18 cellular contexts compared by ENCODE assay signal in the genomic region with DNA sequence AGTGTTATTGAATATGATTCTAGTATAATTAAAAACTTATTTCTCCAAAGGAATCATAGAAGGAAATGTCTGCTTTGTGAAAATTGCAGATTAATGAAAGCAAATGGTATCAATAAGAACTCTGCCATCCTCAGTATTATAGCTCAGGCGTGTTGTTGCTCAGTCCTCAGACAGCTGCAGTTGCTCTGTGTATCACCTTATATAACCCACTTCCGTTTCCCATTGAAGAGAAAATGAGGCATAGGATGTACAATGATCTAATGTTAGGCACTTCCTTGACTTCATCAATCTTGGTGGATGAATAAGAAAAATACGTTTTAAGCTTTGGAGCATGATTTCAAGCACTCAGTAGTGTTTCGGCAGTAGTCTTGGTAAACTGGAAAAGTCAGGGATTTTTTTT. TPM values are rescaled to one million over a fixed set of nuclear protein-coding genes. Genes with fewer than 3 reads are reported as not detected.
DNase-seq lines count a peak whose midpoint lies in the region; ATAC-seq, FAIRE-seq and TF ChIP-seq lines count a peak whose summit lies in the region.
"Had no signal": no experiment of that assay in that cellular context is flagged by ENCODE, and none has a peak within 500 bp of the region (broad histone marks: within the 10 kb centered on the region; RNA-seq: fewer than 3 reads in every experiment).

No MANE protein-coding gene starts in this region.

- no peak overlapping the region for H3K4me2 ChIP-seq in keratinocyte (ENCODE audit: control insufficient read depth, extremely low read depth, insufficient read depth, low read depth, low read length)

- DNase-seq in activated CD4-positive, alpha-beta T cell treated with anti-CD3 and anti-CD28 coated beads, Interleukin-2, amount 10 ng/mL, durations not matched to agents 24 days and 14 days: peak; percentile 61
- no peak for DNase-seq in activated CD4-positive, alpha-beta T cell treated with anti-CD3 and anti-CD28 coated beads, Interleukin-2, amount 50 U/mL, for 4 hours
- DNase-seq in Jurkat, Clone E6-1 (ENCODE audit: low read depth, low spot score): peak; percentile 82
- DNase-seq in activated T-helper 1 cell treated with anti-CD3 and anti-CD28 coated beads, Interleukin-12 subunit alpha, Interleukin-12 subunit beta, Interleukin-2, Interleukin-4 antibody, amounts not matched to agents 30 ng/mL and 10 ng/mL and 1 ng/mL, durations not matched to agents 14 hours and 24 hours and 36 hours (ENCODE audit: low spot score): no peak
- DNase-seq in keratinocyte (ENCODE audit: low read depth, low spot score) (no peak), endothelial cell (ENCODE audit: low spot score) (no peak), pons (ENCODE audit: low spot score) (no peak)
- DNase-seq: DMS 273 treated with DMSO at 0.1 percent for 48 hours, foreskin fibroblast, NCI-H1092 treated with DMSO at 0.1 percent for 48 hours, NCI-H2081 treated with DMSO at 0.1 percent for 48 hours, NCI-H526, OCI-M1, SHP77 treated with DMSO at 0.1 percent for 48 hours, spleen had no signal

- intact Hi-C loops in activated CD4-positive, alpha-beta T cell treated with anti-CD3 and anti-CD28 coated beads, Interleukin-2, amount 10 ng/mL, durations not matched to agents 24 days and 14 days (cut with micrococcal nuclease): loop anchor here (2.0 kb wide), 1 partner anchor 13 kb away; a partner anchor contains a TSS
- intact Hi-C loops in activated T-helper 1 cell treated with anti-CD3 and anti-CD28 coated beads, Interleukin-12 subunit alpha, Interleukin-12 subunit beta, Interleukin-2, Interleukin-4 antibody, amounts not matched to agents 30 ng/mL and 10 ng/mL and 1 ng/mL, durations not matched to agents 14 hours and 24 hours and 36 hours (cut with micrococcal nuclease): no loop called here

- no peaks in the 10 kb centered on the region for H3K36me3 ChIP-seq in keratinocyte (ENCODE audit: control insufficient read depth in 2 of 2, extremely low read depth in 1 of 2, insufficient read depth in 2 of 2, low read length in 2 of 2)

- peaks cover 22% of the 10 kb centered on the region for H3K4me1 ChIP-seq in keratinocyte (ENCODE audit: control insufficient read depth, extremely low read depth, insufficient read depth, low read length)

- no peaks in the 10 kb centered on the region for H3K9me3 ChIP-seq in keratinocyte (ENCODE audit: control insufficient read depth, low read depth, low read length)
- H3K9me3 ChIP-seq: spleen had no signal

- no peaks in the 10 kb centered on the region for H3K79me2 ChIP-seq in keratinocyte (ENCODE audit: control insufficient read depth, insufficient read depth, low read length)

- peak overlapping the region; percentile 74 for H3K27ac Mint-ChIP-seq in activated CD4-positive, alpha-beta T cell treated with anti-CD3 and anti-CD28 coated beads, Interleukin-2, amount 10 ng/mL, durations not matched to agents 24 days and 14 days
- peak overlapping the region; percentile 86 for H3K27ac Mint-ChIP-seq in activated T-helper 1 cell treated with anti-CD3 and anti-CD28 coated beads, Interleukin-12 subunit alpha, Interleukin-12 subunit beta, Interleukin-2, Interleukin-4 antibody, amounts not matched to agents 30 ng/mL and 10 ng/mL and 1 ng/mL, durations not matched to agents 14 hours and 24 hours and 36 hours
- H3K27ac Mint-ChIP-seq in endothelial cell (ENCODE audit: unreplicated experiment): no peak overlapping the region

- H2AFZ ChIP-seq in keratinocyte (ENCODE audit: control insufficient read depth, low read length): no peak overlapping the region

- ATAC-seq in HG02852 (IDR thresholded peaks at IDR 0.05; ENCODE audit: unreplicated experiment): no peak

- FAIRE-seq in keratinocyte (lab: Jason Lieb, UNC): peak; percentile 39
- FAIRE-seq: colon, GM12892 had no signal

- no peaks in the 10 kb centered on the region for H3K9me3 Mint-ChIP-seq in activated CD4-positive, alpha-beta T cell treated with anti-CD3 and anti-CD28 coated beads, Interleukin-2, amount 10 ng/mL, durations not matched to agents 24 days and 14 days
- no peaks in the 10 kb centered on the region for H3K9me3 Mint-ChIP-seq in activated T-helper 1 cell treated with anti-CD3 and anti-CD28 coated beads, Interleukin-12 subunit alpha, Interleukin-12 subunit beta, Interleukin-2, Interleukin-4 antibody, amounts not matched to agents 30 ng/mL and 10 ng/mL and 1 ng/mL, durations not matched to agents 14 hours and 24 hours and 36 hours
- H3K9me3 Mint-ChIP-seq in endothelial cell (ENCODE audit: unreplicated experiment): no peaks in the 10 kb centered on the region

- H3K4me3 ChIP-seq in Jurkat, Clone E6-1 (ENCODE audit: low read length): no peak overlapping the region
- H3K4me3 ChIP-seq in keratinocyte (ENCODE audit: control insufficient read depth in 2 of 3, extremely low read depth in 1 of 3, insufficient read depth in 2 of 3, low read depth in 1 of 3, low read length in 3 of 3): no peak overlapping the region
- H3K4me3 ChIP-seq: spleen had no signal

- no peak overlapping the region for H3K27ac ChIP-seq in keratinocyte (ENCODE audit: control insufficient read depth, insufficient read depth, low read length)

- TF ChIP-seq CTCF in keratinocyte (optimal IDR thresholded peaks at IDR 0.05 in 1 of 3, IDR thresholded peaks at IDR 0.05 in 1 of 3, conservative IDR thresholded peaks at IDR 0.05 in 1 of 3; ENCODE audit: extremely low read depth in 1 of 3, insufficient read depth in 2 of 3, low read length in 3 of 3): no peak
- no peak for TF ChIP-seq CTCF in endothelial cell (IDR thresholded peaks at IDR 0.05; ENCODE audit: unreplicated experiment)

- no peaks in the 10 kb centered on the region for H4K20me1 ChIP-seq in keratinocyte (ENCODE audit: control insufficient read depth, extremely low read depth, insufficient read depth, low read length)

- dilution Hi-C loops in keratinocyte (cut with MboI; ENCODE audit: extremely low pct_ligation_motif_present, low sequenced_read_pairs): no loop called here

- no peak overlapping the region for H3K9ac ChIP-seq in keratinocyte (ENCODE audit: control insufficient read depth, extremely low read depth, insufficient read depth, low read length)

- peaks cover 32% of the 10 kb centered on the region for H3K36me3 Mint-ChIP-seq in activated CD4-positive, alpha-beta T cell treated with anti-CD3 and anti-CD28 coated beads, Interleukin-2, amount 10 ng/mL, durations not matched to agents 24 days and 14 days (ENCODE audit: low read depth)
- peaks cover 21% of the 10 kb centered on the region for H3K36me3 Mint-ChIP-seq in activated T-helper 1 cell treated with anti-CD3 and anti-CD28 coated beads, Interleukin-12 subunit alpha, Interleukin-12 subunit beta, Interleukin-2, Interleukin-4 antibody, amounts not matched to agents 30 ng/mL and 10 ng/mL and 1 ng/mL, durations not matched to agents 14 hours and 24 hours and 36 hours (ENCODE audit: low read depth)
- peaks cover 24% of the 10 kb centered on the region for H3K36me3 Mint-ChIP-seq in endothelial cell (ENCODE audit: low read depth, unreplicated experiment)

- no peaks in the 10 kb centered on the region for H3K27me3 Mint-ChIP-seq in activated CD4-positive, alpha-beta T cell treated with anti-CD3 and anti-CD28 coated beads, Interleukin-2, amount 10 ng/mL, durations not matched to agents 24 days and 14 days
- H3K27me3 Mint-ChIP-seq in activated T-helper 1 cell treated with anti-CD3 and anti-CD28 coated beads, Interleukin-12 subunit alpha, Interleukin-12 subunit beta, Interleukin-2, Interleukin-4 antibody, amounts not matched to agents 30 ng/mL and 10 ng/mL and 1 ng/mL, durations not matched to agents 14 hours and 24 hours and 36 hours (ENCODE audit: insufficient read depth): no peaks in the 10 kb centered on the region
- H3K27me3 Mint-ChIP-seq in endothelial cell (ENCODE audit: unreplicated experiment): no peaks in the 10 kb centered on the region

- H3K9me1 ChIP-seq in keratinocyte (ENCODE audit: control insufficient read depth, extremely low read depth, insufficient read depth, low read length): no peaks in the 10 kb centered on the region

- peaks cover 20% of the 10 kb centered on the region for H3K4me1 Mint-ChIP-seq in activated CD4-positive, alpha-beta T cell treated with anti-CD3 and anti-CD28 coated beads, Interleukin-2, amount 10 ng/mL, durations not matched to agents 24 days and 14 days
- peaks cover 26% of the 10 kb centered on the region for H3K4me1 Mint-ChIP-seq in activated T-helper 1 cell treated with anti-CD3 and anti-CD28 coated beads, Interleukin-12 subunit alpha, Interleukin-12 subunit beta, Interleukin-2, Interleukin-4 antibody, amounts not matched to agents 30 ng/mL and 10 ng/mL and 1 ng/mL, durations not matched to agents 14 hours and 24 hours and 36 hours (ENCODE audit: low read depth)
- no peaks in the 10 kb centered on the region for H3K4me1 Mint-ChIP-seq in endothelial cell (ENCODE audit: unreplicated experiment)

- no peaks in the 10 kb centered on the region for H3K27me3 ChIP-seq in keratinocyte (ENCODE audit: control insufficient read depth, extremely low read depth, insufficient read depth, low read length)
- H3K27me3 ChIP-seq: spleen had no signal

- peak overlapping the region; percentile 39 for H3K4me3 Mint-ChIP-seq in activated CD4-positive, alpha-beta T cell treated with anti-CD3 and anti-CD28 coated beads, Interleukin-2, amount 10 ng/mL, durations not matched to agents 24 days and 14 days
- peak overlapping the region; percentile 74 for H3K4me3 Mint-ChIP-seq in activated T-helper 1 cell treated with anti-CD3 and anti-CD28 coated beads, Interleukin-12 subunit alpha, Interleukin-12 subunit beta, Interleukin-2, Interleukin-4 antibody, amounts not matched to agents 30 ng/mL and 10 ng/mL and 1 ng/mL, durations not matched to agents 14 hours and 24 hours and 36 hours
- H3K4me3 Mint-ChIP-seq in endothelial cell (ENCODE audit: unreplicated experiment): no peak overlapping the region

RNA-seq across cellular contexts. Expression of a gene that starts 14.1 kb away (rescaled TPM):
- 15.1 and 15.3 TPM in 2 replicates for total RNA-seq in activated CD4-positive, alpha-beta T cell treated with anti-CD3 and anti-CD28 coated beads, Interleukin-2, amount 10 ng/mL, durations not matched to agents 24 days and 14 days
- 18.8 TPM for polyA plus RNA-seq in Jurkat, Clone E6-1 (2012; ENCODE audit: insufficient read depth, insufficient read length)
- 16.6 and 17.1 TPM in 2 replicates for total RNA-seq in activated T-helper 1 cell treated with anti-CD3 and anti-CD28 coated beads, Interleukin-12 subunit alpha, Interleukin-12 subunit beta, Interleukin-2, Interleukin-4 antibody, amounts not matched to agents 30 ng/mL and 10 ng/mL and 1 ng/mL, durations not matched to agents 14 hours and 24 hours and 36 hours
- polyA plus RNA-seq in keratinocyte: 14.6 to 17.6 TPM (median 15.2 TPM) in 3 replicates
- 11.9 TPM for polyA plus RNA-seq in keratinocyte (2011; ENCODE audit: low read depth)
- 7.7 and 12.8 TPM in 2 replicates for polyA plus RNA-seq in keratinocyte (2011; cell fraction: cytosol; rRNA removed)
- 24.4 and 27.0 TPM in 2 replicates for polyA plus RNA-seq in keratinocyte (2011; cell fraction: nucleus; rRNA removed)
- 10.3 and 16.5 TPM in 2 replicates for polyA plus RNA-seq in keratinocyte (2012; ENCODE audit: low replicate concordance)
- 14.2 to 26.0 TPM (median 14.8 TPM) in 3 replicates for polyA minus RNA-seq in keratinocyte
- polyA minus RNA-seq in keratinocyte (2011; cell fraction: cytosol; rRNA and poly(A)+ RNA removed): 4.8 TPM
- polyA minus RNA-seq in keratinocyte (2011; cell fraction: nucleus; rRNA and poly(A)+ RNA removed): 27.2 and 29.7 TPM in 2 replicates
- 37.3 TPM for total RNA-seq in endothelial cell (ENCODE audit: unreplicated experiment)

RNA-seq across cellular contexts. Expression of a gene that starts 14.9 kb away (rescaled TPM):
- 515 and 539 TPM in 2 replicates for total RNA-seq in activated CD4-positive, alpha-beta T cell treated with anti-CD3 and anti-CD28 coated beads, Interleukin-2, amount 10 ng/mL, durations not matched to agents 24 days and 14 days
- polyA plus RNA-seq in Jurkat, Clone E6-1 (2012; ENCODE audit: insufficient read depth, insufficient read length): 521 TPM
- 535 and 541 TPM in 2 replicates for total RNA-seq in activated T-helper 1 cell treated with anti-CD3 and anti-CD28 coated beads, Interleukin-12 subunit alpha, Interleukin-12 subunit beta, Interleukin-2, Interleukin-4 antibody, amounts not matched to agents 30 ng/mL and 10 ng/mL and 1 ng/mL, durations not matched to agents 14 hours and 24 hours and 36 hours
- polyA plus RNA-seq in keratinocyte: 161 to 249 TPM (median 197 TPM) in 3 replicates
- polyA plus RNA-seq in keratinocyte (2011; ENCODE audit: low read depth): 84.2 TPM
- polyA plus RNA-seq in keratinocyte (2011; cell fraction: cytosol; rRNA removed): 112 and 144 TPM in 2 replicates
- polyA plus RNA-seq in keratinocyte (2011; cell fraction: nucleus; rRNA removed): 291 and 392 TPM in 2 replicates
- 141 and 174 TPM in 2 replicates for polyA plus RNA-seq in keratinocyte (2012; ENCODE audit: low replicate concordance)
- polyA minus RNA-seq in keratinocyte: 54.3 to 75.8 TPM (median 70.4 TPM) in 3 replicates
- polyA minus RNA-seq in keratinocyte (2011; cell fraction: cytosol; rRNA and poly(A)+ RNA removed): 215 TPM
- 166 and 224 TPM in 2 replicates for polyA minus RNA-seq in keratinocyte (2011; cell fraction: nucleus; rRNA and poly(A)+ RNA removed)
- 215 TPM for total RNA-seq in endothelial cell (ENCODE audit: unreplicated experiment)

RNA-seq across cellular contexts. Expression of a gene that starts 25.4 kb away (rescaled TPM):
- 32.9 and 35.5 TPM in 2 replicates for total RNA-seq in activated CD4-positive, alpha-beta T cell treated with anti-CD3 and anti-CD28 coated beads, Interleukin-2, amount 10 ng/mL, durations not matched to agents 24 days and 14 days
- polyA plus RNA-seq in Jurkat, Clone E6-1 (2012; ENCODE audit: insufficient read depth, insufficient read length): 46.9 TPM
- 35.5 and 38.2 TPM in 2 replicates for total RNA-seq in activated T-helper 1 cell treated with anti-CD3 and anti-CD28 coated beads, Interleukin-12 subunit alpha, Interleukin-12 subunit beta, Interleukin-2, Interleukin-4 antibody, amounts not matched to agents 30 ng/mL and 10 ng/mL and 1 ng/mL, durations not matched to agents 14 hours and 24 hours and 36 hours
- polyA plus RNA-seq in keratinocyte: 32.3 to 48.3 TPM (median 37.6 TPM) in 3 replicates
- polyA plus RNA-seq in keratinocyte (2011; ENCODE audit: low read depth): 25.5 TPM
- 29.6 and 46.7 TPM in 2 replicates for polyA plus RNA-seq in keratinocyte (2011; cell fraction: cytosol; rRNA removed)
- polyA plus RNA-seq in keratinocyte (2011; cell fraction: nucleus; rRNA removed): 33.2 and 35.7 TPM in 2 replicates
- polyA plus RNA-seq in keratinocyte (2012; ENCODE audit: low replicate concordance): 26.7 and 26.9 TPM in 2 replicates
- polyA minus RNA-seq in keratinocyte: 5.5 to 22.8 TPM (median 12.5 TPM) in 3 replicates
- 13.2 TPM for polyA minus RNA-seq in keratinocyte (2011; cell fraction: cytosol; rRNA and poly(A)+ RNA removed)
- polyA minus RNA-seq in keratinocyte (2011; cell fraction: nucleus; rRNA and poly(A)+ RNA removed): 7.7 and 11.8 TPM in 2 replicates
- total RNA-seq in endothelial cell (ENCODE audit: unreplicated experiment): 30.5 TPM

RNA-seq across cellular contexts. Expression of a gene that starts 25.6 kb away (rescaled TPM):
- 82.5 and 86.3 TPM in 2 replicates for total RNA-seq in activated CD4-positive, alpha-beta T cell treated with anti-CD3 and anti-CD28 coated beads, Interleukin-2, amount 10 ng/mL, durations not matched to agents 24 days and 14 days
- polyA plus RNA-seq in Jurkat, Clone E6-1 (2012; ENCODE audit: insufficient read depth, insufficient read length): 31.4 TPM
- 80.5 TPM in 2 replicates for total RNA-seq in activated T-helper 1 cell treated with anti-CD3 and anti-CD28 coated beads, Interleukin-12 subunit alpha, Interleukin-12 subunit beta, Interleukin-2, Interleukin-4 antibody, amounts not matched to agents 30 ng/mL and 10 ng/mL and 1 ng/mL, durations not matched to agents 14 hours and 24 hours and 36 hours
- polyA plus RNA-seq in keratinocyte: 11.0 to 14.6 TPM (median 12.0 TPM) in 3 replicates
- 27.7 TPM for polyA plus RNA-seq in keratinocyte (2011; ENCODE audit: low read depth)
- polyA plus RNA-seq in keratinocyte (2011; cell fraction: cytosol; rRNA removed): 8.1 and 10.9 TPM in 2 replicates
- 19.0 and 23.1 TPM in 2 replicates for polyA plus RNA-seq in keratinocyte (2011; cell fraction: nucleus; rRNA removed)
- polyA plus RNA-seq in keratinocyte (2012; ENCODE audit: low replicate concordance): 28.4 and 34.2 TPM in 2 replicates
- 4.6 to 20.5 TPM (median 6.6 TPM) in 3 replicates for polyA minus RNA-seq in keratinocyte
- polyA minus RNA-seq in keratinocyte (2011; cell fraction: cytosol; rRNA and poly(A)+ RNA removed): 10.4 TPM
- 4.7 and 8.1 TPM in 2 replicates for polyA minus RNA-seq in keratinocyte (2011; cell fraction: nucleus; rRNA and poly(A)+ RNA removed)
- 25.6 TPM for total RNA-seq in endothelial cell (ENCODE audit: unreplicated experiment)

RNA-seq across cellular contexts. Expression of a gene that starts 41.2 kb away (rescaled TPM):
- total RNA-seq in activated CD4-positive, alpha-beta T cell treated with anti-CD3 and anti-CD28 coated beads, Interleukin-2, amount 10 ng/mL, durations not matched to agents 24 days and 14 days: 3.4 and 3.7 TPM in 2 replicates
- polyA plus RNA-seq in Jurkat, Clone E6-1 (2012; ENCODE audit: insufficient read depth, insufficient read length): 26.3 TPM
- 3.8 and 5.1 TPM in 2 replicates for total RNA-seq in activated T-helper 1 cell treated with anti-CD3 and anti-CD28 coated beads, Interleukin-12 subunit alpha, Interleukin-12 subunit beta, Interleukin-2, Interleukin-4 antibody, amounts not matched to agents 30 ng/mL and 10 ng/mL and 1 ng/mL, durations not matched to agents 14 hours and 24 hours and 36 hours
- 113 to 118 TPM (median 114 TPM) in 3 replicates for polyA plus RNA-seq in keratinocyte
- polyA plus RNA-seq in keratinocyte (2011; ENCODE audit: low read depth): 33.4 TPM
- polyA plus RNA-seq in keratinocyte (2011; cell fraction: cytosol; rRNA removed): 123 and 172 TPM in 2 replicates
- polyA plus RNA-seq in keratinocyte (2011; cell fraction: nucleus; rRNA removed): 70.8 and 71.4 TPM in 2 replicates
- polyA plus RNA-seq in keratinocyte (2012; ENCODE audit: low replicate concordance): 85.9 and 96.7 TPM in 2 replicates
- 64.9 to 161 TPM (median 87.3 TPM) in 3 replicates for polyA minus RNA-seq in keratinocyte
- polyA minus RNA-seq in keratinocyte (2011; cell fraction: cytosol; rRNA and poly(A)+ RNA removed): 82.7 TPM
- polyA minus RNA-seq in keratinocyte (2011; cell fraction: nucleus; rRNA and poly(A)+ RNA removed): 21.7 and 52.1 TPM in 2 replicates
- 51.6 TPM for total RNA-seq in endothelial cell (ENCODE audit: unreplicated experiment)

Comparison
In these comparisons a context has a peak if more than half of its experiments do, and no peak if none do; other contexts are left out.
1. DNase-seq: peak in activated CD4-positive, alpha-beta T cell treated with anti-CD3 and anti-CD28 coated beads, Interleukin-2, amount 10 ng/mL, durations not matched to agents 24 days and 14 days (single experiment) and Jurkat, Clone E6-1 (single experiment); none in activated CD4-positive, alpha-beta T cell treated with anti-CD3 and anti-CD28 coated beads, Interleukin-2, amount 50 U/mL, for 4 hours (0 of 2), activated T-helper 1 cell treated with anti-CD3 and anti-CD28 coated beads, Interleukin-12 subunit alpha, Interleukin-12 subunit beta, Interleukin-2, Interleukin-4 antibody, amounts not matched to agents 30 ng/mL and 10 ng/mL and 1 ng/mL, durations not matched to agents 14 hours and 24 hours and 36 hours (single experiment), keratinocyte (single experiment), endothelial cell (single experiment) and pons (single experiment).